ENCODE assay signal across 8 cellular contexts in genomic region chr5:55306641-55307382, GRCh38. TPM values are rescaled to one million over a fixed set of nuclear protein-coding genes. Genes with fewer than 3 reads are reported as not detected.
DNase-seq lines count a peak whose midpoint lies in the region; ATAC-seq, FAIRE-seq and TF ChIP-seq lines count a peak whose summit lies in the region.

No MANE protein-coding gene starts in this region.

- no peaks in the 10 kb centered on the region for H3K9me3 ChIP-seq in mucosa of descending colon

- DNase-seq in HTR-8/SVneo (ENCODE audit: insufficient read length, low spot score) (peak; percentile 15), caudate nucleus (lab: John Stamatoyannopoulos, UW) (peak in 3 of 61 donors; percentile 1 to 29 (median 7)), mucosa of descending colon (peak in 1 of 3 donors; percentile 4), SW480 (ENCODE audit: low spot score) (no peak), occipital lobe (lab: John Stamatoyannopoulos, UW) (no peak)
- DNase-seq in stimulated activated naive CD4-positive, alpha-beta T cell treated with Interleukin-2 at 50 U/mL for 16 hours (lab: John Stamatoyannopoulos, UW) = no peak

- ATAC-seq in GM18505 (IDR thresholded peaks at IDR 0.05; ENCODE audit: unreplicated experiment) = peak; percentile 12
- peak; percentile 8 for ATAC-seq in mucosa of descending colon
- no peak for ATAC-seq in activated CD4-positive, CD25-positive, alpha-beta regulatory T cell treated with anti-CD3 and anti-CD28 coated beads, Interleukin-2, amount 50 U/mL, for 24 hours

- TF ChIP-seq POLR2A in GM18505 (IDR thresholded peaks at IDR 0.05; ENCODE audit: borderline replicate concordance, extremely low read depth, insufficient read depth, insufficient read length) = no peak

- peak overlapping the region; percentile 96 for H3K27ac ChIP-seq in caudate nucleus (ENCODE audit: low read depth, low read length)

- H3K36me3 ChIP-seq in mucosa of descending colon (ENCODE audit: low read depth) = no peaks in the 10 kb centered on the region

- TF ChIP-seq CTCF in mucosa of descending colon (IDR thresholded peaks at IDR 0.05) = no peak

- no peak for FAIRE-seq in HTR-8/SVneo (lab: Jason Lieb, UNC)

- H3K4me3 ChIP-seq in mucosa of descending colon = peak overlapping the region; percentile 65

- H3K4me1 ChIP-seq in mucosa of descending colon (ENCODE audit: low read depth) = peaks cover 42% of the 10 kb centered on the region

- intact Hi-C loops in mucosa of descending colon (cut with DNase I, micrococcal nuclease) = no loop called here

RNA-seq across cellular contexts. Expression of gene DHX29, which starts 0.7 kb away (rescaled TPM):
- total RNA-seq in mucosa of descending colon (10 to 100 TPM; 18.3 to 24.7 (median 18.6) TPM), occipital lobe (61.8 TPM)

RNA-seq across cellular contexts. Expression of gene MTREX, which starts 1.0 kb away (rescaled TPM):
- 10 to 100 TPM; 52.5 to 63.3 (median 57.8) TPM for total RNA-seq in mucosa of descending colon
- total RNA-seq in occipital lobe = 118 TPM

Comparison
In these comparisons a context has a peak if more than half of its experiments do, and no peak if none do; other contexts are left out.
1. ATAC-seq: peak in GM18505 (single experiment) and mucosa of descending colon (single experiment); none in activated CD4-positive, CD25-positive, alpha-beta regulatory T cell treated with anti-CD3 and anti-CD28 coated beads, Interleukin-2, amount 50 U/mL, for 24 hours (0 of 2).